Comparison of ENCODE assay signal across 9 cellular contexts in the genomic region with DNA sequence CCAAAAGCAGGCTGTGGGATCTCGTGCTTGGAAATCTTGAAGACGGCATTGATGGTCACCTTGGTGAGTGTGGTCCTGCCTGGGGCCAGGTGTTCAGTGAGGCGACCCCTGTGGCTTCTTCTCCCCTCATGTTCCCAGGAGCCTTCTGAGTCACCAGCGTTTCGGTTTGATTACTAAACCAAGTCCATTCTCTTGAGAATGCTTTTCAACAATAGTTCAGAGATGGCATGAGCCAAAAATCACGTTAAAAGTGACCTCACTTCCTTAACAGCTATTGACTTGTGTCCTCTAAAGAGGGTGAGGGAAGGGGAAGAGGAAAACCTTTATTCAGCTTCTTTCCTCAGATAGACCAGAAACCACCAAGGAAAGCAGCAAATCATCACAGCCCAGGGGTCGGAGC.
DNase-seq lines count a peak whose midpoint lies in the region; ATAC-seq and TF ChIP-seq lines count a peak whose summit lies in the region.
"Had no signal": no experiment of that assay in that cellular context is flagged by ENCODE, and none has a peak within 500 bp of the region (broad histone marks: within the 10 kb centered on the region; RNA-seq: fewer than 3 reads in every experiment).

No MANE protein-coding gene starts in this region.

- peak; percentile 92 for DNase-seq in fibroblast of pulmonary artery (ENCODE audit: low read depth)
- DNase-seq in amygdala (lab: John Stamatoyannopoulos, UW): no peak
- no peak for DNase-seq in activated naive CD4-positive, alpha-beta T cell treated with anti-CD3 and anti-CD28 coated beads, Interleukin-2, amount 50 U/mL, for 16 hours
- no peak for DNase-seq in activated T-helper 1 cell treated with anti-CD3 and anti-CD28 coated beads, Interleukin-12 subunit alpha, Interleukin-12 subunit beta, Interleukin-2, Interleukin-4 antibody, amounts not matched to agents 30 ng/mL and 10 ng/mL and 1 ng/mL, durations not matched to agents 14 hours and 24 hours and 36 hours (ENCODE audit: low spot score)
- DNase-seq: DND-41 had no signal

- H3K27me3 Mint-ChIP-seq in activated T-helper 1 cell treated with anti-CD3 and anti-CD28 coated beads, Interleukin-12 subunit alpha, Interleukin-12 subunit beta, Interleukin-2, Interleukin-4 antibody, amounts not matched to agents 30 ng/mL and 10 ng/mL and 1 ng/mL, durations not matched to agents 14 hours and 24 hours and 36 hours (ENCODE audit: insufficient read depth): no peaks in the 10 kb centered on the region

- H3K36me3 Mint-ChIP-seq in activated T-helper 1 cell treated with anti-CD3 and anti-CD28 coated beads, Interleukin-12 subunit alpha, Interleukin-12 subunit beta, Interleukin-2, Interleukin-4 antibody, amounts not matched to agents 30 ng/mL and 10 ng/mL and 1 ng/mL, durations not matched to agents 14 hours and 24 hours and 36 hours (ENCODE audit: low read depth): peaks cover 4% of the 10 kb centered on the region

- H3K4me3 ChIP-seq in fibroblast of pulmonary artery (replicated peaks; ENCODE audit: low read depth, low read length): no peak overlapping the region

- TF ChIP-seq CTCF in fibroblast of pulmonary artery (IDR thresholded peaks at IDR 0.05; ENCODE audit: low read length, missing control alignments): no peak

- ATAC-seq in GM18498 (IDR thresholded peaks at IDR 0.05; ENCODE audit: unreplicated experiment) (peak; percentile 61), GM21390 (IDR thresholded peaks at IDR 0.05; ENCODE audit: unreplicated experiment) (peak; percentile 66), HG03565 (IDR thresholded peaks at IDR 0.05; ENCODE audit: unreplicated experiment) (peak; percentile 76), HG02623 (IDR thresholded peaks at IDR 0.05; ENCODE audit: unreplicated experiment) (no peak)

- peaks cover 12% of the 10 kb centered on the region for H3K9me3 Mint-ChIP-seq in activated T-helper 1 cell treated with anti-CD3 and anti-CD28 coated beads, Interleukin-12 subunit alpha, Interleukin-12 subunit beta, Interleukin-2, Interleukin-4 antibody, amounts not matched to agents 30 ng/mL and 10 ng/mL and 1 ng/mL, durations not matched to agents 14 hours and 24 hours and 36 hours

- H3K27ac Mint-ChIP-seq in activated T-helper 1 cell treated with anti-CD3 and anti-CD28 coated beads, Interleukin-12 subunit alpha, Interleukin-12 subunit beta, Interleukin-2, Interleukin-4 antibody, amounts not matched to agents 30 ng/mL and 10 ng/mL and 1 ng/mL, durations not matched to agents 14 hours and 24 hours and 36 hours: no peak overlapping the region

- H3K4me3 Mint-ChIP-seq in activated T-helper 1 cell treated with anti-CD3 and anti-CD28 coated beads, Interleukin-12 subunit alpha, Interleukin-12 subunit beta, Interleukin-2, Interleukin-4 antibody, amounts not matched to agents 30 ng/mL and 10 ng/mL and 1 ng/mL, durations not matched to agents 14 hours and 24 hours and 36 hours: no peak overlapping the region

- intact Hi-C loops in activated T-helper 1 cell treated with anti-CD3 and anti-CD28 coated beads, Interleukin-12 subunit alpha, Interleukin-12 subunit beta, Interleukin-2, Interleukin-4 antibody, amounts not matched to agents 30 ng/mL and 10 ng/mL and 1 ng/mL, durations not matched to agents 14 hours and 24 hours and 36 hours (cut with micrococcal nuclease): no loop called here

- peaks cover 17% of the 10 kb centered on the region for H3K4me1 Mint-ChIP-seq in activated T-helper 1 cell treated with anti-CD3 and anti-CD28 coated beads, Interleukin-12 subunit alpha, Interleukin-12 subunit beta, Interleukin-2, Interleukin-4 antibody, amounts not matched to agents 30 ng/mL and 10 ng/mL and 1 ng/mL, durations not matched to agents 14 hours and 24 hours and 36 hours (ENCODE audit: low read depth)
